In genomic region chr15:29568840-29569532, GRCh38 we compare ENCODE assay signal across 8 cellular contexts.
DNase-seq lines count a peak whose midpoint lies in the region; ATAC-seq, FAIRE-seq and TF ChIP-seq lines count a peak whose summit lies in the region.

No MANE protein-coding gene starts in this region.

- peaks cover 0 to 4% (median 0%) of the 10 kb centered on the region in 3 experiments; a peak in 3 of 7 replicates for H3K36me3 Mint-ChIP-seq in H9 (ENCODE audit: insufficient read depth in 1 of 3, low read depth in 3 of 3)

- CTCF ChIA-PET in A549 (lab: Yijun Ruan, JAX), result interaction anchor here (0.6 to 2.4 kb wide), 21 partner anchors 14 to 506 kb away, joined by 3 to 10 read pairs (median 3); no protein-coding TSS in a partner anchor

- no peak overlapping the region for H4K91ac ChIP-seq in H9 (ENCODE audit: insufficient read length, low read depth, low read length)

- no peak overlapping the region for H4K5ac ChIP-seq in H9 (ENCODE audit: insufficient read length, low read depth, low read length)

- no peak overlapping the region for H3K27ac ChIP-seq in A549
- no peak overlapping the region for H3K27ac ChIP-seq in H9 (ENCODE audit: insufficient read length, low read depth, low read length)
- no peak overlapping the region for H3K27ac ChIP-seq in RWPE2 (ENCODE audit: poor library complexity, severe bottlenecking)

- peaks cover 0 to 2% of the 10 kb centered on the region in 2 experiments; a peak in 1 of 5 replicates for H3K9me3 Mint-ChIP-seq in H9

- no peaks in the 10 kb centered on the region for H3K79me1 ChIP-seq in H9 (ENCODE audit: insufficient read depth, low read depth, low read length, poor library complexity, severe bottlenecking)

- H2BK5ac ChIP-seq in H9 (ENCODE audit: insufficient read length, low read length), result no peak overlapping the region

- no peak overlapping the region for H3K9ac ChIP-seq in H9 (ENCODE audit: extremely low read depth, insufficient read length, low read length)

- no peak for TF ChIP-seq EP300 in A549 (IDR thresholded peaks at IDR 0.05)

- H3K4ac ChIP-seq in H9 (ENCODE audit: low read depth, low read length), result no peak overlapping the region

- H3K18ac ChIP-seq in H9 (ENCODE audit: insufficient read length, low read depth, low read length), result no peak overlapping the region

- no peak overlapping the region for H2BK20ac ChIP-seq in H9 (ENCODE audit: low read depth, low read length, poor library complexity, severe bottlenecking)

- peaks cover 10% of the 10 kb centered on the region; the same call in 2 of the 3 replicates for H3K4me1 ChIP-seq in A549
- H3K4me1 ChIP-seq in H9 (ENCODE audit: insufficient read depth, low read length), result peaks cover 11% of the 10 kb centered on the region; the same call in 1 of the 2 replicates
- H3K4me1 ChIP-seq in RWPE2 (ENCODE audit: insufficient read depth, poor library complexity, severe bottlenecking), result no peaks in the 10 kb centered on the region

- WGBS in A549 (ENCODE audit: missing lambda C conversion rate), result 19% methylated on average over 9 of the region's 9 CpGs
- WGBS in H9 (ENCODE audit: extremely low coverage, insufficient read length, low lambda C conversion rate), result no CpG with 5 or more reads among the region's 9 CpGs

- H3K56ac ChIP-seq in H9 (ENCODE audit: insufficient read length, low read depth, low read length), result no peak overlapping the region

- TF ChIP-seq CTCF in A549 (IDR thresholded peaks at IDR 0.05) (peak; percentile 54), H9 (conservative IDR thresholded peaks at IDR 0.05) (peak; percentile 62; the same call in 2 of the 3 replicates), RWPE2 (IDR thresholded peaks at IDR 0.05; ENCODE audit: poor library complexity, severe bottlenecking) (peak; percentile 75)

- peak; percentile 40 to 41; a peak in 3 of 5 replicates for TF ChIP-seq RAD21 in A549 (conservative IDR thresholded peaks at IDR 0.05 in 1 of 2, IDR thresholded peaks at IDR 0.05 in 1 of 2)

- peak; percentile 86 to 94 for ATAC-seq in A549
- peak; percentile 92 for ATAC-seq in RWPE2 (ENCODE audit: low read depth)
- ATAC-seq in GM18909 (IDR thresholded peaks at IDR 0.05; ENCODE audit: poor library complexity, unreplicated experiment), result no peak
- no peak for ATAC-seq in HG03175 (IDR thresholded peaks at IDR 0.05; ENCODE audit: unreplicated experiment)

- POLR2A ChIA-PET in A549 (lab: Yijun Ruan, JAX), result interaction anchor here (0.6 kb wide), 1 partner anchor 428 kb away, joined by 4 read pairs; no protein-coding TSS in a partner anchor

- H2AK5ac ChIP-seq in H9 (ENCODE audit: insufficient read length, low read length), result no peak overlapping the region

- peaks cover 14% of the 10 kb centered on the region for H3K23me2 ChIP-seq in H9 (ENCODE audit: insufficient read length, low read depth, low read length, poor library complexity, severe bottlenecking)

- H3K23ac ChIP-seq in H9 (ENCODE audit: insufficient read length, low read depth, low read length), result no peak overlapping the region

- no peak overlapping the region for H2BK12ac ChIP-seq in H9 (ENCODE audit: insufficient read length, low read depth, low read length)

- no peak overlapping the region for H3K27ac Mint-ChIP-seq in H9

- peaks cover 10% of the 10 kb centered on the region; the same call in 2 of the 3 replicates for H3K9me3 ChIP-seq in A549
- H3K9me3 ChIP-seq in H9 (ENCODE audit: control insufficient read depth, low read depth, low read length), result no peaks in the 10 kb centered on the region
- H3K9me3 ChIP-seq in RWPE2 (ENCODE audit: severe bottlenecking), result peaks cover 3% of the 10 kb centered on the region

- no peak for TF ChIP-seq POLR2A in A549 (IDR thresholded peaks at IDR 0.05; ENCODE audit: low read length)

- no peaks in the 10 kb centered on the region for H3K36me3 ChIP-seq in RWPE2 (ENCODE audit: low read depth)

- peaks cover 7% of the 10 kb centered on the region; the same call in 1 of the 2 replicates for H3K27me3 ChIP-seq in H9 (ENCODE audit: insufficient read depth, low read length)
- H3K27me3 ChIP-seq in RWPE2 (ENCODE audit: insufficient read depth, poor library complexity, severe bottlenecking), result peaks cover 81% of the 10 kb centered on the region

- H3K27me3 Mint-ChIP-seq in H9 (ENCODE audit: low read depth), result peaks cover 42% of the 10 kb centered on the region

- no peak overlapping the region for H2BK120ac ChIP-seq in H9 (ENCODE audit: low read depth, low read length, poor library complexity, severe bottlenecking)

- H4K8ac ChIP-seq in H9 (replicated peaks; ENCODE audit: insufficient read length, low read depth, low read length), result no peak overlapping the region

- peak overlapping the region; percentile 68 to 86 for H3K4me3 Mint-ChIP-seq in H9

- H2BK15ac ChIP-seq in H9 (ENCODE audit: low read depth, low read length), result no peak overlapping the region

- DNase-seq in A549 (ENCODE audit: low read depth in 1 of 2, low spot score in 1 of 2) (peak; percentile 81 to 88), H9 (peak; percentile 55), RWPE2 (ENCODE audit: low spot score) (no peak), iPS-NIHi11 (ENCODE audit: low spot score) (peak; percentile 63), T1000 (lab: John Stamatoyannopoulos, UW) (no peak)
- DNase-seq in activated CD8-positive, alpha-beta memory T cell treated with anti-CD3 and anti-CD28 coated beads, Interleukin-2, amount 50 U/mL, for 4 hours, result no peak

- H3K14ac ChIP-seq in H9 (ENCODE audit: insufficient read depth, low read length), result no peak overlapping the region

- H4K20me1 ChIP-seq in H9 (ENCODE audit: control insufficient read depth, insufficient read depth, insufficient read length), result no peaks in the 10 kb centered on the region

- H3K4me1 Mint-ChIP-seq in H9, result peaks cover 29 to 32% of the 10 kb centered on the region in 2 experiments

- H3K79me2 ChIP-seq in H9 (ENCODE audit: insufficient read depth, low read length), result peaks cover 3% of the 10 kb centered on the region; the same call in 1 of the 2 replicates

- H3K4me2 ChIP-seq in A549 (peak overlapping the region; percentile 99; the same call in 2 of the 3 replicates), H9 (ENCODE audit: insufficient read depth, insufficient read length, low read length) (peak overlapping the region; percentile 71)

- H3T11ph ChIP-seq in H9 (ENCODE audit: low read length), result no peak overlapping the region

- H3K4me3 ChIP-seq in A549 (no peak overlapping the region), RWPE2 (ENCODE audit: severe bottlenecking) (no peak overlapping the region)

- peak; percentile 99 for FAIRE-seq in A549 (lab: Jason Lieb, UNC)

- H2AFZ ChIP-seq in H9 (ENCODE audit: low read length), result no peak overlapping the region

TF ChIP-seq in A549, 52 proteins besides CTCF, POLR2A, EP300 and RAD21 (continues in another document):
- no peak for TF ChIP-seq ZC3H11A (IDR thresholded peaks at IDR 0.05)
- no peak for TF ChIP-seq ZSCAN20 (CRISPR knock-in tag; IDR thresholded peaks at IDR 0.05)
- no peak for TF ChIP-seq HDAC2 (IDR thresholded peaks at IDR 0.05)
- no peak for TF ChIP-seq NR3C1 (IDR thresholded peaks at IDR 0.05)
- TF ChIP-seq ZNF302 (CRISPR knock-in tag; IDR thresholded peaks at IDR 0.05), result no peak
- peak; percentile 90; the same call in 1 of the 2 replicates for TF ChIP-seq CBX8 (IDR thresholded peaks at IDR 0.05)
- no peak for TF ChIP-seq PBX3 (IDR thresholded peaks at IDR 0.05)
- TF ChIP-seq USF2 (IDR thresholded peaks at IDR 0.05), result no peak
- TF ChIP-seq RCOR1 (IDR thresholded peaks at IDR 0.05; ENCODE audit: low read depth, low read length), result no peak
- no peak for TF ChIP-seq HOXA7 (CRISPR knock-in tag; IDR thresholded peaks at IDR 0.05)
- no peak for TF ChIP-seq POLR2AphosphoS2 (conservative IDR thresholded peaks at IDR 0.05; ENCODE audit: low read length)
- no peak for TF ChIP-seq HES2 (IDR thresholded peaks at IDR 0.05)
- TF ChIP-seq EHMT2 (IDR thresholded peaks at IDR 0.05; ENCODE audit: low read depth), result no peak
- TF ChIP-seq HMGXB4 (CRISPR knock-in tag; IDR thresholded peaks at IDR 0.05; ENCODE audit: borderline replicate concordance), result no peak
- TF ChIP-seq SREBF2 (IDR thresholded peaks at IDR 0.05), result no peak
- no peak for TF ChIP-seq NPAS2 (CRISPR knock-in tag; IDR thresholded peaks at IDR 0.05; ENCODE audit: borderline replicate concordance)
- no peak for TF ChIP-seq MAZ (IDR thresholded peaks at IDR 0.05; ENCODE audit: borderline replicate concordance, low read depth, low read length)
- TF ChIP-seq HOXB5 (CRISPR knock-in tag; IDR thresholded peaks at IDR 0.05), result no peak

Comparison
In these comparisons a context has a peak if more than half of its experiments do, and no peak if none do; other contexts are left out.
1. ATAC-seq: peak in A549 (2 of 2) and RWPE2 (single experiment); none in GM18909 (single experiment) and HG03175 (single experiment).
2. DNase-seq: peak in A549 (2 of 2), H9 (single experiment) and iPS-NIHi11 (single experiment); none in RWPE2 (single experiment), activated CD8-positive, alpha-beta memory T cell treated with anti-CD3 and anti-CD28 coated beads, Interleukin-2, amount 50 U/mL, for 4 hours (single experiment) and T1000 (single experiment).
3. Peak in every context shown above with its lines, with median percentiles within 50 percentile points of each other: CTCF ChIP-seq.